9 cellular contexts compared by ENCODE assay signal in the genomic region with DNA sequence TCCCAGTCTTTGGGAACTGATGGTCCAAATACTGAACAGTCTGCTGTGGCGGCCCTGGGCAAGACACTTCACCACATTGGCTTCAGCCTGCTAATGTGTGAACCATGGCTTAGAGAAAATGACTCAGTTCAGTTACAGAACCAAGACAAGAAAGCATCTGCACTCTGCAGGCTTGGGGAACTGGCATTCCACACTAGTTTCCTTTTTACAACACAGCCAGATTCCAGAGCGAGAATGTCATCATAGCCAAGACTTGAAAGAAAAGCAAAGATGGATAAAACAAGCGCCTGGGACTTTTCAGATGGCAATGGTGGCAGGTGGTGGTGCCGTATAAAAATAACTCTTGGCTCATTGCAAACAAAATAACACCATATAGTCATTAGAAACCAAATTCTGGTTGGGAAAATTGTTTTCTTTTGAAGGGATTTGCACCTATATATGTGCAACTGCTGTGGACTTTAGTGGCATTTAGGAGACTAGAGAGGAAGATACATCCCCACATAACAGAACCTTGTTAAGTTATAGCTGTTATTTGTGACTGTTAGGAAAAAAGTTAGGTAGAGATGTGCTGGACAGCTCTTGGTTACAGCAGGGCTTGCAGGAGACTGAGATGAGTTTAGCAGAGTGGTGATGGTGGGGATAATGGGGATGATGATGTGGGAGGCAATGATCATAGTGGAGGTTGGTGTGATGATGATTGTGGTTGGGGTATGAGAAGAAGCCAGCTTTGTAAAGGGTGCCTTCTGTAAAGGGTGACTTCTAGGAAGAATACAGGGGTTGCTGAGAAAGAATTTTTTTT.
DNase-seq lines count a peak whose midpoint lies in the region; ATAC-seq, FAIRE-seq and TF ChIP-seq lines count a peak whose summit lies in the region.
"Had no signal": no experiment of that assay in that cellular context is flagged by ENCODE, and none has a peak within 500 bp of the region (broad histone marks: within the 10 kb centered on the region; RNA-seq: fewer than 3 reads in every experiment).

No MANE protein-coding gene starts in this region.

- no peaks in the 10 kb centered on the region for H3K4me1 ChIP-seq in K562 (replicated peaks in 1 of 2; ENCODE audit: control insufficient read depth in 2 of 2, insufficient read depth in 2 of 2, low read length in 2 of 2)
- H3K4me1 ChIP-seq in keratinocyte (ENCODE audit: control insufficient read depth, extremely low read depth, insufficient read depth, low read length): peaks cover 37% of the 10 kb centered on the region
- peaks cover 11% of the 10 kb centered on the region for H3K4me1 ChIP-seq in testis

- no peak overlapping the region for H3K27ac ChIP-seq in K562 (ENCODE audit: extremely low read depth, low read depth, low read length)
- H3K27ac ChIP-seq in keratinocyte (ENCODE audit: control insufficient read depth, insufficient read depth, low read length): no peak overlapping the region
- no peak overlapping the region for H3K27ac ChIP-seq in testis

- H3K27me3 Mint-ChIP-seq in HFFc6 (ENCODE audit: insufficient read depth): no peaks in the 10 kb centered on the region; the same call in 1 of the 2 replicates

- no peaks in the 10 kb centered on the region for H3K79me2 ChIP-seq in K562 (ENCODE audit: control insufficient read depth, insufficient read depth, low read length)
- H3K79me2 ChIP-seq in keratinocyte (ENCODE audit: control insufficient read depth, insufficient read depth, low read length): no peaks in the 10 kb centered on the region

- H3K4me3 ChIP-seq in K562 (no peak overlapping the region), keratinocyte (ENCODE audit: control insufficient read depth in 2 of 3, extremely low read depth in 1 of 3, insufficient read depth in 2 of 3, low read depth in 1 of 3, low read length in 3 of 3) (no peak overlapping the region), testis (no peak overlapping the region)

- WGBS in K562 (ENCODE audit: insufficient coverage, low coverage, missing lambda C conversion rate): 14% methylated on average over 4 of the region's 4 CpGs
- WGBS in testis, 2 donors: 35 to 50% methylated on average over 4 of the region's 4 CpGs

- no peak for TF ChIP-seq RAD21 in K562 (CRISPR knock-in tag; conservative IDR thresholded peaks at IDR 0.05 in 1 of 2, IDR thresholded peaks at IDR 0.05 in 1 of 2)

- no peaks in the 10 kb centered on the region for H3K9me1 ChIP-seq in K562 (ENCODE audit: control insufficient read depth, insufficient read depth, low read length)
- H3K9me1 ChIP-seq in keratinocyte (ENCODE audit: control insufficient read depth, extremely low read depth, insufficient read depth, low read length): no peaks in the 10 kb centered on the region

- dilution Hi-C loops in keratinocyte (cut with MboI; ENCODE audit: extremely low pct_ligation_motif_present, low sequenced_read_pairs): no loop called here

- peaks cover 39% of the 10 kb centered on the region for H3K4me1 Mint-ChIP-seq in HFFc6 (ENCODE audit: low read depth)

- no peak overlapping the region for H3K9ac ChIP-seq in K562 (ENCODE audit: insufficient read depth in 1 of 2, low read depth in 2 of 2, low read length in 2 of 2)
- H3K9ac ChIP-seq in keratinocyte (ENCODE audit: control insufficient read depth, extremely low read depth, insufficient read depth, low read length): no peak overlapping the region

- no peak for FAIRE-seq in K562 (lab: Jason Lieb, UNC)
- peak; percentile 98 for FAIRE-seq in keratinocyte (lab: Jason Lieb, UNC)

- POLR2A ChIA-PET in K562 (lab: Yijun Ruan, JAX): interaction anchor here (0.7 to 1.6 kb wide), 2 partner anchors 10 to 43 kb away, joined by 3 to 4 read pairs; no protein-coding TSS in a partner anchor

- intact Hi-C loops in K562 (cut with micrococcal nuclease): no loop called here
- intact Hi-C loops in testis (cut with DNase I; ENCODE audit: low total_unique reads): no loop called here

- no peaks in the 10 kb centered on the region for H3K36me3 Mint-ChIP-seq in HFFc6 (ENCODE audit: low read depth)

- no peak overlapping the region for H2AFZ ChIP-seq in K562 (ENCODE audit: low read depth, low read length)
- H2AFZ ChIP-seq in keratinocyte (ENCODE audit: control insufficient read depth, low read length): no peak overlapping the region

- no TSS peak for BruUV-seq in K562 (replicated peaks; lab: Mats Ljungman, UMichigan)

- H4K20me1 ChIP-seq in K562 (replicated peaks; ENCODE audit: control insufficient read depth, insufficient read depth, low read length) (no peaks in the 10 kb centered on the region), keratinocyte (ENCODE audit: control insufficient read depth, extremely low read depth, insufficient read depth, low read length) (no peaks in the 10 kb centered on the region)

- peak overlapping the region; percentile 38 for H3K4me3 Mint-ChIP-seq in HFFc6

- peak overlapping the region; percentile 73 for H3K27ac Mint-ChIP-seq in HFFc6

- H3K9me3 Mint-ChIP-seq in HFFc6: no peaks in the 10 kb centered on the region

- H3K36me3 ChIP-seq in K562 (ENCODE audit: control insufficient read depth, insufficient read depth, low read length) (no peaks in the 10 kb centered on the region), keratinocyte (ENCODE audit: control insufficient read depth in 2 of 2, extremely low read depth in 1 of 2, insufficient read depth in 2 of 2, low read length in 2 of 2) (no peaks in the 10 kb centered on the region), testis (ENCODE audit: low read depth, missing control alignments) (no peaks in the 10 kb centered on the region)

- H3K4me2 ChIP-seq in K562 (ENCODE audit: insufficient read depth, low read length): no peak overlapping the region
- H3K4me2 ChIP-seq in keratinocyte (ENCODE audit: control insufficient read depth, extremely low read depth, insufficient read depth, low read depth, low read length): peak overlapping the region; percentile 39

- in situ Hi-C loops in K562 (cut with MboI): no loop called here

- TF ChIP-seq EP300 in K562 (IDR thresholded peaks at IDR 0.05; ENCODE audit: low read length): no peak

- ATAC-seq in K562 (no peak), GM18505 (IDR thresholded peaks at IDR 0.05; ENCODE audit: unreplicated experiment) (no peak), HG03135 (IDR thresholded peaks at IDR 0.05; ENCODE audit: unreplicated experiment) (no peak)

- TF ChIP-seq POLR2A in K562 (conservative IDR thresholded peaks at IDR 0.05) (no peak), testis (IDR thresholded peaks at IDR 0.05) (no peak), GM18505 (IDR thresholded peaks at IDR 0.05; ENCODE audit: borderline replicate concordance, extremely low read depth, insufficient read depth, insufficient read length) (no peak)

- DNase-seq in HFFc6 (peak; percentile 98), K562 (ENCODE audit: extremely low read depth in 1 of 4, low spot score in 3 of 4) (no peak), keratinocyte (ENCODE audit: low read depth, low spot score) (peak; percentile 75), testis (peak; percentile 20), putamen (ENCODE audit: low spot score) (no peak), midbrain (lab: John Stamatoyannopoulos, UW) (no peak)
- DNase-seq: activated CD4-positive, alpha-beta T cell treated with anti-CD3 and anti-CD28 coated beads, Interleukin-2, amount 50 U/mL, for 4 hours had no signal

- H3K9me3 ChIP-seq in K562 (replicated peaks; ENCODE audit: control insufficient read depth, insufficient read depth, low read depth, low read length) (no peaks in the 10 kb centered on the region), keratinocyte (ENCODE audit: control insufficient read depth, low read depth, low read length) (no peaks in the 10 kb centered on the region), testis (no peaks in the 10 kb centered on the region)

- CTCF ChIA-PET in K562 (lab: Yijun Ruan, JAX; ENCODE audit: low intra/inter-chr PET ratio): no interaction called here

- H3K27me3 ChIP-seq in K562 (ENCODE audit: control insufficient read depth in 2 of 2, insufficient read depth in 2 of 2, low read length in 2 of 2) (no peaks in the 10 kb centered on the region), keratinocyte (ENCODE audit: control insufficient read depth, extremely low read depth, insufficient read depth, low read length) (no peaks in the 10 kb centered on the region), testis (no peaks in the 10 kb centered on the region)

- no peak for TF ChIP-seq CTCF in HFFc6 (IDR thresholded peaks at IDR 0.05)
- TF ChIP-seq CTCF in K562 (IDR thresholded peaks at IDR 0.05 in 2 of 3, conservative IDR thresholded peaks at IDR 0.05 in 1 of 3; ENCODE audit: insufficient read depth in 2 of 3, low read depth in 1 of 3, low read length in 3 of 3): no peak
- no peak for TF ChIP-seq CTCF in keratinocyte (optimal IDR thresholded peaks at IDR 0.05 in 1 of 3, IDR thresholded peaks at IDR 0.05 in 1 of 3, conservative IDR thresholded peaks at IDR 0.05 in 1 of 3; ENCODE audit: extremely low read depth in 1 of 3, insufficient read depth in 2 of 3, low read length in 3 of 3)
- TF ChIP-seq CTCF in testis (IDR thresholded peaks at IDR 0.05): no peak

TF ChIP-seq in K562, 482 proteins besides CTCF, POLR2A, EP300 and RAD21 (continues in another document):
- no peak for TF ChIP-seq PREB (CRISPR knock-in tag; IDR thresholded peaks at IDR 0.05)
- TF ChIP-seq TFE3 (CRISPR knock-in tag; IDR thresholded peaks at IDR 0.05): no peak
- TF ChIP-seq EHMT2 (IDR thresholded peaks at IDR 0.05): 0 out of 2 replicates have a peak, but pooled peaks have one; percentile 26
- no peak for TF ChIP-seq FOS (IDR thresholded peaks at IDR 0.05; ENCODE audit: extremely low read depth, insufficient read length)
- TF ChIP-seq NCOA4 (IDR thresholded peaks at IDR 0.05; ENCODE audit: partially characterized antibody): no peak

Comparison
In these comparisons a context has a peak if more than half of its experiments do, and no peak if none do; other contexts are left out.
1. DNase-seq: peak in HFFc6 (single experiment), keratinocyte (single experiment) and testis (single experiment); none in K562 (0 of 4), putamen (single experiment) and midbrain (single experiment).